Comparison of ENCODE assay signal across 8 cellular contexts in genomic region chr18:44742741-44743311, GRCh38.
DNase-seq lines count a peak whose midpoint lies in the region; ATAC-seq and TF ChIP-seq lines count a peak whose summit lies in the region.

No MANE protein-coding gene starts in this region.

- H3K9me3 ChIP-seq in OCI-LY7 (ENCODE audit: low read length) (no peaks in the 10 kb centered on the region), skeletal muscle tissue (ENCODE audit: control insufficient read depth in 3 of 3, low read length in 3 of 3) (no peaks in the 10 kb centered on the region)

- H3K36me3 ChIP-seq in OCI-LY7 (ENCODE audit: insufficient read depth, low read length) (no peaks in the 10 kb centered on the region), skeletal muscle tissue (ENCODE audit: control insufficient read depth in 3 of 3, insufficient read depth in 3 of 3, low read length in 3 of 3) (no peaks in the 10 kb centered on the region)

- H3K4me3 ChIP-seq in OCI-LY7 (ENCODE audit: low read depth, low read length, poor library complexity, severe bottlenecking): no peak overlapping the region
- H3K4me3 ChIP-seq in skeletal muscle tissue (ENCODE audit: low read length in 3 of 3): no peak overlapping the region

- H3K27ac ChIP-seq in OCI-LY7 (ENCODE audit: low read depth, low read length, poor library complexity, severe bottlenecking) (no peak overlapping the region), skeletal muscle tissue (ENCODE audit: low read depth, low read length) (peak overlapping the region; percentile 42)

- H3K79me2 ChIP-seq in OCI-LY7 (ENCODE audit: insufficient read depth, low read depth, low read length): no peaks in the 10 kb centered on the region

- H2AFZ ChIP-seq in OCI-LY7 (ENCODE audit: low read length): no peak overlapping the region

- H4K20me1 ChIP-seq in OCI-LY7 (ENCODE audit: insufficient read depth, low read length): no peaks in the 10 kb centered on the region

- TF ChIP-seq CTCF in OCI-LY7 (conservative IDR thresholded peaks at IDR 0.05; ENCODE audit: low read length): no peak

- intact Hi-C loops in OCI-LY7 (cut with micrococcal nuclease; ENCODE audit: unreplicated experiment) (no loop called here), head of caudate nucleus (cut with DNase I) (no loop called here)

- no peaks in the 10 kb centered on the region for H3K9me2 ChIP-seq in OCI-LY7 (ENCODE audit: insufficient read depth, low read length)

- ATAC-seq in HG02870 (IDR thresholded peaks at IDR 0.05; ENCODE audit: unreplicated experiment): no peak

- no TSS peak for BruUV-seq in OCI-LY7 (replicated peaks; lab: Mats Ljungman, UMichigan)

- CTCF ChIA-PET in OCI-LY7 (lab: Charles Lee; ENCODE audit: unreplicated experiment): no interaction called here

- H3K4me2 ChIP-seq in OCI-LY7 (ENCODE audit: low read length): peak overlapping the region; percentile 34

- DNase-seq in H4 (ENCODE audit: low spot score): peak; percentile 42
- DNase-seq in OCI-LY7 (ENCODE audit: low spot score): no peak
- peak in 26 of 42 donors; percentile 14 to 69 (median 40) for DNase-seq in head of caudate nucleus
- DNase-seq in NCI-H510A treated with DMSO at 0.1 percent for 48 hours (lab: John Stamatoyannopoulos, UW): no peak
- no peak for DNase-seq in stimulated activated CD4-positive, alpha-beta T cell treated with anti-CD3 and anti-CD28 coated beads, Interleukin-2, amount 100 ng/mL, for 24 hours
- DNase-seq in MV-4-11 (lab: John Stamatoyannopoulos, UW): no peak

- H3K27me3 ChIP-seq in skeletal muscle tissue (ENCODE audit: control insufficient read depth in 3 of 3, insufficient read depth in 3 of 3, low read length in 3 of 3): no peaks in the 10 kb centered on the region

- peak overlapping the region in 2 of 3 donors; percentile 52 to 77 for H3K9ac ChIP-seq in skeletal muscle tissue (ENCODE audit: low read depth in 1 of 3, low read length in 3 of 3)

- peaks cover 14% of the 10 kb centered on the region for H3K4me1 ChIP-seq in OCI-LY7 (ENCODE audit: insufficient read depth, low read length, poor library complexity, severe bottlenecking)
- H3K4me1 ChIP-seq in skeletal muscle tissue (ENCODE audit: control insufficient read depth in 3 of 3, insufficient read depth in 3 of 3, low read length in 3 of 3): peaks cover 46 to 52% (median 46%) of the 10 kb centered on the region in 3 donors

- POLR2A ChIA-PET in OCI-LY7 (lab: Charles Lee): no interaction called here

Comparison
In these comparisons a context has a peak if more than half of its experiments do, and no peak if none do; other contexts are left out.
1. DNase-seq: peak in H4 (single experiment) and head of caudate nucleus (26 of 42); none in OCI-LY7 (single experiment), NCI-H510A treated with DMSO at 0.1 percent for 48 hours (single experiment), stimulated activated CD4-positive, alpha-beta T cell treated with anti-CD3 and anti-CD28 coated beads, Interleukin-2, amount 100 ng/mL, for 24 hours (0 of 2) and MV-4-11 (single experiment).